In genomic region chr21:43864313-43864805, GRCh38 we compare ENCODE assay signal across 1 cellular context.
TF ChIP-seq lines count a peak whose summit lies in the region.

No MANE protein-coding gene starts in this region.

TF ChIP-seq in WTC11, 78 proteins besides CTCF, POLR2A, EP300 and RAD21 (continued from another document):
- TF ChIP-seq ZBTB43 (CRISPR knock-in tag; IDR thresholded peaks at IDR 0.05) (no peak), HMGXB4 (CRISPR knock-in tag; IDR thresholded peaks at IDR 0.05) (0 out of 2 replicates have a peak, but pooled peaks have one; percentile 60), ARID4B (CRISPR knock-in tag; IDR thresholded peaks at IDR 0.05; ENCODE audit: borderline replicate concordance) (no peak), ELF4 (CRISPR knock-in tag; IDR thresholded peaks at IDR 0.05; ENCODE audit: low read depth) (no peak), TCF7 (CRISPR knock-in tag; IDR thresholded peaks at IDR 0.05; ENCODE audit: low read depth) (no peak), ZNF138 (CRISPR knock-in tag; conservative IDR thresholded peaks at IDR 0.05) (no peak), MAX (CRISPR knock-in tag; IDR thresholded peaks at IDR 0.05) (peak; percentile 45; the same call in 1 of the 2 replicates), NR3C1 (CRISPR knock-in tag; conservative IDR thresholded peaks at IDR 0.05; ENCODE audit: low read depth) (no peak), CREM (CRISPR knock-in tag; IDR thresholded peaks at IDR 0.05) (0 out of 2 replicates have a peak, but pooled peaks have one; percentile 37), ZNF532 (CRISPR knock-in tag; IDR thresholded peaks at IDR 0.05; ENCODE audit: borderline replicate concordance) (no peak), STAT6 (CRISPR knock-in tag; conservative IDR thresholded peaks at IDR 0.05; ENCODE audit: low read depth) (no peak), GABPB1 (CRISPR knock-in tag; IDR thresholded peaks at IDR 0.05) (0 out of 2 replicates have a peak, but pooled peaks have one; percentile 10), CDX4 (CRISPR knock-in tag; IDR thresholded peaks at IDR 0.05; ENCODE audit: borderline replicate concordance) (no peak), AFF4 (CRISPR knock-in tag; IDR thresholded peaks at IDR 0.05; ENCODE audit: borderline replicate concordance) (no peak)
TF ChIP-seq in WTC11: peak in this region for 5.
